In the genomic region with DNA sequence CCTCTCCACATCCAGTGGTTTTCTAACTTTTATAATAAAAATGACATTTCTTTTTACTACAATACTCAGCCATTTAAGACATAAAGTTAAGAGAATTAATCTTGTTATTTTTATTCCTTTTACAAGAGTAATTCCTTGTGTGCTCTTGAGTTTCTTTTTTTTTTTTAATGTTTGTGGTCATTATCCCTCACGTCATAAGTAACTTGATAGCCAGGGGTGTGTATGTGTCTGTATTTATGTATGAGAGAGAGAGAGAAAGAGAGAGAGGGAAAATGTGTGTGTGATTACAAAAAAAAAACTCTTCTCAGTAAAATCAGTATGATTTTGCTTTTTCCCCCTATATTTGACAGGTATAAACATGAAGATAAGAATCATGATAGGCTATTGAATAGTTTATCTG, we compare ENCODE assay signal across 18 cellular contexts.
"Had no signal": no experiment of that assay in that cellular context is flagged by ENCODE, and none has a peak within 500 bp of the region (broad histone marks: within the 10 kb centered on the region; RNA-seq: fewer than 3 reads in every experiment).

No MANE protein-coding gene starts in this region.

- H3K27me3 ChIP-seq: ascending aorta, upper lobe of right lung had no signal

- DNase-seq: activated CD4-positive, alpha-beta T cell treated with anti-CD3 and anti-CD28 coated beads for 1 hour; activated CD8-positive, alpha-beta memory T cell treated with anti-CD3 and anti-CD28 coated beads for 24 hours; activated CD8-positive, alpha-beta memory T cell treated with anti-CD3 and anti-CD28 coated beads, Interleukin-2, amount 50 U/mL, for 48 hours; activated effector memory CD4-positive, alpha-beta T cell treated with anti-CD3 and anti-CD28 coated beads, Interleukin-2, amount 50 U/mL, for 16 hours; activated T-cell treated with anti-CD3 and anti-CD28 coated beads, Interleukin-2, amount 50 U/mL, for 72 hours; erythroblast; hypothalamus; nephron progenitor cell; nucleus accumbens; stimulated activated CD4-positive, alpha-beta T cell treated with anti-CD3 and anti-CD28 coated beads, Interleukin-4, amount 100 ng/mL, for 24 hours; upper lobe of right lung had no signal

- H3K9me3 ChIP-seq: thoracic aorta, upper lobe of right lung had no signal

- H3K36me3 ChIP-seq: ascending aorta, thoracic aorta, upper lobe of right lung had no signal

- H3K27ac ChIP-seq: ascending aorta, coronary artery, thoracic aorta, upper lobe of right lung, VCaP had no signal

- H3K4me3 ChIP-seq: ascending aorta, coronary artery, lung, thoracic aorta, upper lobe of right lung had no signal

- FAIRE-seq: frontal cortex, keratinocyte had no signal
